Comparison of ENCODE assay signal across 1 cellular context in genomic region chr1:208241541-208241940, GRCh38.
TF ChIP-seq lines count a peak whose summit lies in the region.

No MANE protein-coding gene starts in this region.

TF ChIP-seq in HepG2, 621 proteins besides CTCF, POLR2A, EP300 and RAD21 (continued from another document):
- TF ChIP-seq ZBTB3 (CRISPR knock-in tag; IDR thresholded peaks at IDR 0.05; ENCODE audit: borderline replicate concordance, low read depth) (no peak), SKI (IDR thresholded peaks at IDR 0.05; ENCODE audit: partially characterized antibody) (no peak), HOXA7 (CRISPR knock-in tag; IDR thresholded peaks at IDR 0.05) (no peak), CHCHD3 (CRISPR knock-in tag; IDR thresholded peaks at IDR 0.05) (no peak)
- TF ChIP-seq, protein P1, sequence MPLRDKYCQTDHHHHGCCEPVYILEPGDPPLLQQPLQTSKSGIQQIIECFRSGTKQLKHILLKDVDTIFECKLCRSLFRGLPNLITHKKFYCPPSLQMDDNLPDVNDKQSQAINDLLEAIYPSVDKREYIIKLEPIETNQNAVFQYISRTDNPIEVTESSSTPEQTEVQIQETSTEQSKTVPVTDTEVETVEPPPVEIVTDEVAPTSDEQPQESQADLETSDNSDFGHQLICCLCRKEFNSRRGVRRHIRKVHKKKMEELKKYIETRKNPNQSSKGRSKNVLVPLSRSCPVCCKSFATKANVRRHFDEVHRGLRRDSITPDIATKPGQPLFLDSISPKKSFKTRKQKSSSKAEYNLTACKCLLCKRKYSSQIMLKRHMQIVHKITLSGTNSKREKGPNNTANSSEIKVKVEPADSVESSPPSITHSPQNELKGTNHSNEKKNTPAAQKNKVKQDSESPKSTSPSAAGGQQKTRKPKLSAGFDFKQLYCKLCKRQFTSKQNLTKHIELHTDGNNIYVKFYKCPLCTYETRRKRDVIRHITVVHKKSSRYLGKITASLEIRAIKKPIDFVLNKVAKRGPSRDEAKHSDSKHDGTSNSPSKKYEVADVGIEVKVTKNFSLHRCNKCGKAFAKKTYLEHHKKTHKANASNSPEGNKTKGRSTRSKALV (CRISPR knock-in tag; IDR thresholded peaks at IDR 0.05): no peak
